In genomic region chr9:110048976-110049698, GRCh38 we compare ENCODE assay signal across 8 cellular contexts.
DNase-seq lines count a peak whose midpoint lies in the region; ATAC-seq, FAIRE-seq and TF ChIP-seq lines count a peak whose summit lies in the region.

No MANE protein-coding gene starts in this region.

- no peak overlapping the region for H3K27ac ChIP-seq in Karpas-422 (ENCODE audit: low read length)

- H3K9me3 ChIP-seq in Karpas-422 (ENCODE audit: low read length): no peaks in the 10 kb centered on the region

- H3K4me3 Mint-ChIP-seq in activated CD4-positive, alpha-beta memory T cell treated with anti-CD3 and anti-CD28 coated beads, Interleukin-2, amount 10 ng/mL, durations not matched to agents 7 days and 5 days: peak overlapping the region; percentile 96

- TF ChIP-seq CTCF in D721Med (IDR thresholded peaks at IDR 0.05; ENCODE audit: insufficient read depth, missing control alignments) (no peak), fibroblast of the aortic adventitia (IDR thresholded peaks at IDR 0.05; ENCODE audit: insufficient read depth, low read length) (no peak), omental fat pad (IDR thresholded peaks at IDR 0.05) (no peak)

- H3K4me3 ChIP-seq in Karpas-422 (ENCODE audit: low read length) (peak overlapping the region; percentile 71), fibroblast of the aortic adventitia (ENCODE audit: low read depth, low read length) (peak overlapping the region; percentile 95)

- H4K20me1 ChIP-seq in Karpas-422 (ENCODE audit: insufficient read depth, low read depth, low read length): no peaks in the 10 kb centered on the region

- H3K36me3 Mint-ChIP-seq in activated CD4-positive, alpha-beta memory T cell treated with anti-CD3 and anti-CD28 coated beads, Interleukin-2, amount 10 ng/mL, durations not matched to agents 7 days and 5 days (ENCODE audit: low read depth): peaks cover 20% of the 10 kb centered on the region

- H3K4me1 Mint-ChIP-seq in activated CD4-positive, alpha-beta memory T cell treated with anti-CD3 and anti-CD28 coated beads, Interleukin-2, amount 10 ng/mL, durations not matched to agents 7 days and 5 days: peaks cover 49% of the 10 kb centered on the region

- peaks cover 13% of the 10 kb centered on the region for H3K27me3 Mint-ChIP-seq in activated CD4-positive, alpha-beta memory T cell treated with anti-CD3 and anti-CD28 coated beads, Interleukin-2, amount 10 ng/mL, durations not matched to agents 7 days and 5 days

- ATAC-seq in GM21576 (IDR thresholded peaks at IDR 0.05; ENCODE audit: unreplicated experiment): peak; percentile 16
- peak; percentile 14 for ATAC-seq in omental fat pad (ENCODE audit: low FRiP score)

- H3K9me3 Mint-ChIP-seq in activated CD4-positive, alpha-beta memory T cell treated with anti-CD3 and anti-CD28 coated beads, Interleukin-2, amount 10 ng/mL, durations not matched to agents 7 days and 5 days: no peaks in the 10 kb centered on the region

- H3K4me1 ChIP-seq in Karpas-422 (ENCODE audit: low read length): peaks cover 23% of the 10 kb centered on the region

- H3K36me3 ChIP-seq in Karpas-422 (ENCODE audit: insufficient read depth, low read length): no peaks in the 10 kb centered on the region

- peak; percentile 17 for DNase-seq in D721Med (ENCODE audit: insufficient read length, low spot score)
- peak; percentile 44 for DNase-seq in Karpas-422
- peak; percentile 28 for DNase-seq in activated CD4-positive, alpha-beta memory T cell treated with anti-CD3 and anti-CD28 coated beads, Interleukin-2, amount 10 ng/mL, durations not matched to agents 7 days and 5 days
- DNase-seq in fibroblast of the aortic adventitia (ENCODE audit: low read depth): peak; percentile 58
- DNase-seq in omental fat pad (ENCODE audit: low spot score): no peak
- DNase-seq in epidermal melanocyte (ENCODE audit: insufficient read length, low spot score): no peak
- no peak for DNase-seq in OCI-M2 (lab: John Stamatoyannopoulos, UW; ENCODE audit: unreplicated experiment)

- FAIRE-seq in D721Med (lab: Jason Lieb, UNC): no peak

- POLR2A ChIA-PET in activated CD4-positive, alpha-beta memory T cell treated with anti-CD3 and anti-CD28 coated beads, Interleukin-2, amount 10 ng/mL, durations not matched to agents 7 days and 5 days (lab: Charles Lee): interaction anchor here (1.0 to 6.7 kb wide), 18 partner anchors 12 to 208 kb away, joined by 3 to 94 read pairs (median 5); partner anchors contain the start of gene TXN

- H2AFZ ChIP-seq in Karpas-422 (ENCODE audit: low read length): peak overlapping the region; percentile 81

- H3K79me2 ChIP-seq in Karpas-422 (ENCODE audit: low read length): no peaks in the 10 kb centered on the region

- no peaks in the 10 kb centered on the region for H3K9me2 ChIP-seq in Karpas-422 (replicated peaks; ENCODE audit: insufficient read depth, low read length)

- H3K27ac Mint-ChIP-seq in activated CD4-positive, alpha-beta memory T cell treated with anti-CD3 and anti-CD28 coated beads, Interleukin-2, amount 10 ng/mL, durations not matched to agents 7 days and 5 days: peak overlapping the region; percentile 78

- H3K27me3 ChIP-seq in Karpas-422 (ENCODE audit: low read length): no peaks in the 10 kb centered on the region

- peak overlapping the region; percentile 89 for H3K4me2 ChIP-seq in Karpas-422 (ENCODE audit: low read depth, low read length, poor library complexity, severe bottlenecking)

- CTCF ChIA-PET in activated CD4-positive, alpha-beta memory T cell treated with anti-CD3 and anti-CD28 coated beads, Interleukin-2, amount 10 ng/mL, durations not matched to agents 7 days and 5 days (lab: Charles Lee): interaction anchor here (0.9 to 1.9 kb wide), 5 partner anchors 81 to 146 kb away, joined by 3 to 6 read pairs (median 5); no protein-coding TSS in a partner anchor

- H3K9ac ChIP-seq in Karpas-422 (ENCODE audit: low read length): peak overlapping the region; percentile 59

Comparison
In these comparisons a context has a peak if more than half of its experiments do, and no peak if none do; other contexts are left out.
1. DNase-seq: peak in D721Med (single experiment), Karpas-422 (single experiment), activated CD4-positive, alpha-beta memory T cell treated with anti-CD3 and anti-CD28 coated beads, Interleukin-2, amount 10 ng/mL, durations not matched to agents 7 days and 5 days (single experiment) and fibroblast of the aortic adventitia (single experiment); none in omental fat pad (single experiment), epidermal melanocyte (single experiment) and OCI-M2 (single experiment).